ENCODE assay signal across 13 cellular contexts in genomic region chr1:100415217-100415778, GRCh38.
DNase-seq lines count a peak whose midpoint lies in the region; ATAC-seq, FAIRE-seq and TF ChIP-seq lines count a peak whose summit lies in the region.
"Had no signal": no experiment of that assay in that cellular context is flagged by ENCODE, and none has a peak within 500 bp of the region (broad histone marks: within the 10 kb centered on the region; RNA-seq: fewer than 3 reads in every experiment).

No MANE protein-coding gene starts in this region.

- no peak overlapping the region for H3K4me3 Mint-ChIP-seq in activated naive CD4-positive, alpha-beta T cell treated with anti-CD3 and anti-CD28 coated beads for 36 hours
- no peak overlapping the region for H3K4me3 Mint-ChIP-seq in activated naive CD4-positive, alpha-beta T cell treated with anti-CD3 and anti-CD28 coated beads, Interleukin-2, amount 10 ng/mL, durations not matched to agents 7 days and 5 days
- H3K4me3 Mint-ChIP-seq in activated T-helper 17 cell treated with anti-CD3 and anti-CD28 coated beads, Interleukin-2, amount 50 U/mL, for 72 hours = peak overlapping the region; percentile 70

- TF ChIP-seq CTCF in kidney (IDR thresholded peaks at IDR 0.05; ENCODE audit: borderline replicate concordance, extremely low read depth, insufficient read depth) = no peak
- TF ChIP-seq CTCF in upper lobe of left lung (IDR thresholded peaks at IDR 0.05) = no peak

- peaks cover 8% of the 10 kb centered on the region for H3K9me3 Mint-ChIP-seq in activated naive CD4-positive, alpha-beta T cell treated with anti-CD3 and anti-CD28 coated beads for 36 hours
- peaks cover 6% of the 10 kb centered on the region for H3K9me3 Mint-ChIP-seq in activated naive CD4-positive, alpha-beta T cell treated with anti-CD3 and anti-CD28 coated beads, Interleukin-2, amount 10 ng/mL, durations not matched to agents 7 days and 5 days
- peaks cover 8% of the 10 kb centered on the region for H3K9me3 Mint-ChIP-seq in activated T-helper 17 cell treated with anti-CD3 and anti-CD28 coated beads, Interleukin-2, amount 50 U/mL, for 72 hours

- H3K27ac ChIP-seq in kidney (ENCODE audit: low read depth in 2 of 2, low read length in 2 of 2) (no peak overlapping the region), upper lobe of left lung (peak overlapping the region in 3 of 4 donors; percentile 18 to 40 (median 38))
- H3K27ac ChIP-seq: dorsolateral prefrontal cortex had no signal

- H3K27ac Mint-ChIP-seq in activated naive CD4-positive, alpha-beta T cell treated with anti-CD3 and anti-CD28 coated beads for 36 hours = peak overlapping the region; percentile 67
- H3K27ac Mint-ChIP-seq in activated naive CD4-positive, alpha-beta T cell treated with anti-CD3 and anti-CD28 coated beads, Interleukin-2, amount 10 ng/mL, durations not matched to agents 7 days and 5 days = no peak overlapping the region
- peak overlapping the region; percentile 73 for H3K27ac Mint-ChIP-seq in activated T-helper 17 cell treated with anti-CD3 and anti-CD28 coated beads, Interleukin-2, amount 50 U/mL, for 72 hours

- DNase-seq in activated naive CD4-positive, alpha-beta T cell treated with anti-CD3 and anti-CD28 coated beads for 36 hours = no peak
- DNase-seq in activated naive CD4-positive, alpha-beta T cell treated with anti-CD3 and anti-CD28 coated beads, Interleukin-2, amount 10 ng/mL, durations not matched to agents 7 days and 5 days = no peak
- no peak for DNase-seq in kidney
- no peak for DNase-seq in upper lobe of left lung
- no peak for DNase-seq in stimulated activated CD4-positive, alpha-beta T cell treated with anti-CD3 and anti-CD28 coated beads, Interleukin-4, amount 100 ng/mL, for 24 hours
- DNase-seq in germinal center (ENCODE audit: low spot score) = no peak
- DNase-seq in epidermal melanocyte (ENCODE audit: insufficient read length, low spot score) = no peak
- DNase-seq: activated CD4-positive, CD25-positive, alpha-beta regulatory T cell; dorsolateral prefrontal cortex; NCI-H2227 treated with DMSO at 0.1 percent for 48 hours had no signal

- TF ChIP-seq EP300 in upper lobe of left lung (IDR thresholded peaks at IDR 0.05) = no peak

- 42 to 44% methylated on average over 1 of the region's 1 CpG for WGBS in upper lobe of left lung, 2 donors

- CTCF ChIA-PET in activated naive CD4-positive, alpha-beta T cell treated with anti-CD3 and anti-CD28 coated beads for 36 hours (lab: Charles Lee) = interaction anchor here (1.1 to 2.3 kb wide), 4 partner anchors 8 to 62 kb away, joined by 4 to 13 read pairs (median 6); partner anchors contain the start of gene CDC14A
- CTCF ChIA-PET in activated naive CD4-positive, alpha-beta T cell treated with anti-CD3 and anti-CD28 coated beads, Interleukin-2, amount 10 ng/mL, durations not matched to agents 7 days and 5 days (lab: Charles Lee) = interaction anchor here (2.9 kb wide), 1 partner anchor 9 kb away, joined by 11 read pairs; no protein-coding TSS in a partner anchor

- intact Hi-C loops in activated naive CD4-positive, alpha-beta T cell treated with anti-CD3 and anti-CD28 coated beads for 36 hours (cut with micrococcal nuclease) = loop anchor here (1.0 kb wide), 1 partner anchor 38 kb away; no protein-coding TSS in a partner anchor
- intact Hi-C loops in kidney (cut with DNase I) = no loop called here

- H3K9me3 ChIP-seq in kidney (ENCODE audit: control insufficient read depth in 1 of 2, low read length in 2 of 2) = no peaks in the 10 kb centered on the region
- H3K9me3 ChIP-seq in upper lobe of left lung = no peaks in the 10 kb centered on the region
- H3K9me3 ChIP-seq: HAP-1 had no signal

- H3K9ac ChIP-seq in kidney (ENCODE audit: low read length in 2 of 2) = no peak overlapping the region

- no peaks in the 10 kb centered on the region for H3K27me3 ChIP-seq in upper lobe of left lung
- H3K27me3 ChIP-seq: dorsolateral prefrontal cortex had no signal

- TF ChIP-seq POLR2A in upper lobe of left lung (IDR thresholded peaks at IDR 0.05) = no peak

- H3K27me3 Mint-ChIP-seq in activated naive CD4-positive, alpha-beta T cell treated with anti-CD3 and anti-CD28 coated beads for 36 hours (ENCODE audit: low read depth) = no peaks in the 10 kb centered on the region
- H3K27me3 Mint-ChIP-seq in activated naive CD4-positive, alpha-beta T cell treated with anti-CD3 and anti-CD28 coated beads, Interleukin-2, amount 10 ng/mL, durations not matched to agents 7 days and 5 days = no peaks in the 10 kb centered on the region
- H3K27me3 Mint-ChIP-seq in activated T-helper 17 cell treated with anti-CD3 and anti-CD28 coated beads, Interleukin-2, amount 50 U/mL, for 72 hours = no peaks in the 10 kb centered on the region

- H3K4me1 ChIP-seq in kidney (ENCODE audit: control insufficient read depth in 1 of 2, insufficient read depth in 1 of 2, low read depth in 1 of 2, low read length in 2 of 2) = no peaks in the 10 kb centered on the region
- H3K4me1 ChIP-seq in upper lobe of left lung = peaks cover 10 to 15% (median 12%) of the 10 kb centered on the region in 4 donors
- H3K4me1 ChIP-seq: HAP-1 had no signal

- peaks cover 75% of the 10 kb centered on the region for H3K4me1 Mint-ChIP-seq in activated naive CD4-positive, alpha-beta T cell treated with anti-CD3 and anti-CD28 coated beads for 36 hours (ENCODE audit: low read depth)
- H3K4me1 Mint-ChIP-seq in activated naive CD4-positive, alpha-beta T cell treated with anti-CD3 and anti-CD28 coated beads, Interleukin-2, amount 10 ng/mL, durations not matched to agents 7 days and 5 days = peaks cover 64% of the 10 kb centered on the region
- H3K4me1 Mint-ChIP-seq in activated T-helper 17 cell treated with anti-CD3 and anti-CD28 coated beads, Interleukin-2, amount 50 U/mL, for 72 hours = peaks cover 63% of the 10 kb centered on the region

- peak; percentile 51 for ATAC-seq in activated T-helper 17 cell treated with anti-CD3 and anti-CD28 coated beads, Interleukin-2, amount 50 U/mL, for 72 hours (replicated peaks)
- ATAC-seq in upper lobe of left lung (ENCODE audit: low FRiP score in 2 of 2) = no peak

- H3K4me3 ChIP-seq in kidney (ENCODE audit: low read length in 2 of 2) = no peak overlapping the region
- H3K4me3 ChIP-seq in upper lobe of left lung = no peak overlapping the region
- H3K4me3 ChIP-seq: dorsolateral prefrontal cortex, HAP-1 had no signal

- H3K36me3 ChIP-seq in kidney (ENCODE audit: control insufficient read depth in 1 of 2, insufficient read depth in 2 of 2, low read length in 2 of 2) = no peaks in the 10 kb centered on the region
- no peaks in the 10 kb centered on the region for H3K36me3 ChIP-seq in upper lobe of left lung
- H3K36me3 ChIP-seq: HAP-1 had no signal

- peak; percentile 23 for FAIRE-seq in kidney (lab: Jason Lieb, UNC)
- FAIRE-seq: astrocyte had no signal

- H3K36me3 Mint-ChIP-seq in activated naive CD4-positive, alpha-beta T cell treated with anti-CD3 and anti-CD28 coated beads for 36 hours (ENCODE audit: low read depth) = peaks cover 25% of the 10 kb centered on the region
- H3K36me3 Mint-ChIP-seq in activated naive CD4-positive, alpha-beta T cell treated with anti-CD3 and anti-CD28 coated beads, Interleukin-2, amount 10 ng/mL, durations not matched to agents 7 days and 5 days = peaks cover 69% of the 10 kb centered on the region
- H3K36me3 Mint-ChIP-seq in activated T-helper 17 cell treated with anti-CD3 and anti-CD28 coated beads, Interleukin-2, amount 50 U/mL, for 72 hours (ENCODE audit: low read depth) = peaks cover 50% of the 10 kb centered on the region

Comparison
In these comparisons a context has a peak if more than half of its experiments do, and no peak if none do; other contexts are left out.
1. H3K27ac ChIP-seq: peak in upper lobe of left lung (3 of 4); none in kidney (0 of 2).